Comparison of ENCODE assay signal across 17 cellular contexts in genomic region chr10:123645016-123645415, GRCh38. TPM values are rescaled to one million over a fixed set of nuclear protein-coding genes. Genes with fewer than 3 reads are reported as not detected.
DNase-seq lines count a peak whose midpoint lies in the region; ATAC-seq and TF ChIP-seq lines count a peak whose summit lies in the region.
"Had no signal": no experiment of that assay in that cellular context is flagged by ENCODE, and none has a peak within 500 bp of the region (broad histone marks: within the 10 kb centered on the region; RNA-seq: fewer than 3 reads in every experiment).

No MANE protein-coding gene starts in this region.

- no peaks in the 10 kb centered on the region for H3K4me1 ChIP-seq in right cardiac atrium (ENCODE audit: control insufficient read depth, insufficient read depth, low read length)
- H3K4me1 ChIP-seq in effector memory CD4-positive, alpha-beta T cell (ENCODE audit: control insufficient read depth, insufficient read depth, low read length, poor library complexity, severe bottlenecking), result no peaks in the 10 kb centered on the region

- H3K27me3 ChIP-seq in right cardiac atrium (ENCODE audit: control insufficient read depth, insufficient read depth), result no peaks in the 10 kb centered on the region
- no peaks in the 10 kb centered on the region for H3K27me3 ChIP-seq in effector memory CD4-positive, alpha-beta T cell (replicated peaks; ENCODE audit: control insufficient read depth, insufficient read depth, low read length, poor library complexity, severe bottlenecking)

- H3K4me3 Mint-ChIP-seq in type B pancreatic cell (no peak overlapping the region), glutamatergic neuron (ENCODE audit: unreplicated experiment) (no peak overlapping the region)
- H3K4me3 Mint-ChIP-seq: CD14-positive monocyte; CD8-positive, alpha-beta T cell had no signal

- H3K27ac Mint-ChIP-seq in type B pancreatic cell (no peak overlapping the region), glutamatergic neuron (ENCODE audit: unreplicated experiment) (no peak overlapping the region)
- H3K27ac Mint-ChIP-seq: CD14-positive monocyte; CD8-positive, alpha-beta T cell had no signal

- H3K36me3 Mint-ChIP-seq in type B pancreatic cell (no peaks in the 10 kb centered on the region), glutamatergic neuron (ENCODE audit: unreplicated experiment) (no peaks in the 10 kb centered on the region)
- H3K36me3 Mint-ChIP-seq: CD14-positive monocyte; CD8-positive, alpha-beta T cell had no signal

- H3K9me3 Mint-ChIP-seq in type B pancreatic cell, result no peaks in the 10 kb centered on the region
- no peaks in the 10 kb centered on the region for H3K9me3 Mint-ChIP-seq in glutamatergic neuron (ENCODE audit: unreplicated experiment)
- H3K9me3 Mint-ChIP-seq: CD8-positive, alpha-beta T cell had no signal

- intact Hi-C loops in cardiac septum (cut with DNase I) (no loop called here), right cardiac atrium (cut with DNase I) (no loop called here)

- no peaks in the 10 kb centered on the region for H3K4me1 Mint-ChIP-seq in type B pancreatic cell (ENCODE audit: unreplicated experiment)
- peaks cover 5% of the 10 kb centered on the region for H3K4me1 Mint-ChIP-seq in glutamatergic neuron (ENCODE audit: low read depth, unreplicated experiment)
- H3K4me1 Mint-ChIP-seq: CD14-positive monocyte had no signal

- no peak overlapping the region for H3K27ac ChIP-seq in right cardiac atrium (ENCODE audit: low read length)
- H3K27ac ChIP-seq in effector memory CD4-positive, alpha-beta T cell (ENCODE audit: insufficient read depth, low read length, poor library complexity, severe bottlenecking), result no peak overlapping the region
- H3K27ac ChIP-seq: 22Rv1 had no signal

- ATAC-seq in right cardiac atrium (no peak), left lobe of liver (no peak)
- ATAC-seq: CD8-positive, alpha-beta T cell; HepG2 had no signal

- WGBS in right cardiac atrium, result 54% methylated on average over 6 of the region's 6 CpGs

- no peaks in the 10 kb centered on the region for H3K36me3 ChIP-seq in effector memory CD4-positive, alpha-beta T cell (ENCODE audit: control insufficient read depth, insufficient read depth, low read length)

- TF ChIP-seq CTCF in type B pancreatic cell (conservative IDR thresholded peaks at IDR 0.05) (no peak), glutamatergic neuron (IDR thresholded peaks at IDR 0.05; ENCODE audit: partially characterized antibody, unreplicated experiment) (no peak)

- no peak overlapping the region for H3K4me3 ChIP-seq in right cardiac atrium (ENCODE audit: low read length)
- no peak overlapping the region for H3K4me3 ChIP-seq in effector memory CD4-positive, alpha-beta T cell (ENCODE audit: insufficient read depth, low read depth, low read length, poor library complexity, severe bottlenecking)

- peaks cover 47% of the 10 kb centered on the region for H3K27me3 Mint-ChIP-seq in type B pancreatic cell
- H3K27me3 Mint-ChIP-seq in glutamatergic neuron (ENCODE audit: unreplicated experiment), result peaks cover 1% of the 10 kb centered on the region

- DNase-seq in cardiac septum (ENCODE audit: low spot score) (peak; percentile 12), right cardiac atrium (no peak), left lobe of liver (ENCODE audit: low spot score) (peak; percentile 14), type B pancreatic cell (ENCODE audit: extremely low spot score, unreplicated experiment) (peak; percentile 25), glutamatergic neuron (no peak), medulla oblongata (ENCODE audit: extremely low spot score) (no peak)
- DNase-seq in effector memory CD4-positive, alpha-beta T cell, result no peak
- no peak for DNase-seq in NK-92 treated with Interleukin-12 subunit alpha and Interleukin-12 subunit beta, amount 100 ng/mL, for 24 hours (lab: John Stamatoyannopoulos, UW)
- DNase-seq: CD8-positive, alpha-beta T cell; COR-L47; DMS153; DMS79 treated with DMSO at 0.1 percent for 48 hours; EL had no signal

- H3K9me3 ChIP-seq in right cardiac atrium (ENCODE audit: control insufficient read depth, low read length), result no peaks in the 10 kb centered on the region
- H3K9me3 ChIP-seq in effector memory CD4-positive, alpha-beta T cell (ENCODE audit: control insufficient read depth, low read length), result no peaks in the 10 kb centered on the region

RNA-seq across cellular contexts. Expression of gene GPR26, which starts 21.1 kb away (rescaled TPM):
- total RNA-seq in cardiac septum (not detected), right cardiac atrium (not detected), left lobe of liver (not detected), type B pancreatic cell (ENCODE audit: low replicate concordance) (0.14 and 1.8 TPM in 2 replicates), glutamatergic neuron (ENCODE audit: unreplicated experiment) (0.10 TPM)
- not detected for polyA plus RNA-seq in right cardiac atrium
- total RNA-seq: A673; CD8-positive, alpha-beta T cell; HepG2 had no signal
- polyA plus RNA-seq: CD14-positive monocyte, HepG2 had no signal

Comparison
In these comparisons a context has a peak if more than half of its experiments do, and no peak if none do; other contexts are left out.
1. DNase-seq: peak in cardiac septum (single experiment), left lobe of liver (single experiment) and type B pancreatic cell (single experiment); none in right cardiac atrium (0 of 3), glutamatergic neuron (single experiment), effector memory CD4-positive, alpha-beta T cell (0 of 3), NK-92 treated with Interleukin-12 subunit alpha and Interleukin-12 subunit beta, amount 100 ng/mL, for 24 hours (single experiment) and medulla oblongata (single experiment).